13 cellular contexts compared by ENCODE assay signal in genomic region chr7:159027091-159027802, GRCh38.
DNase-seq lines count a peak whose midpoint lies in the region; ATAC-seq and TF ChIP-seq lines count a peak whose summit lies in the region.
"Had no signal": no experiment of that assay in that cellular context is flagged by ENCODE, and none has a peak within 500 bp of the region (broad histone marks: within the 10 kb centered on the region; RNA-seq: fewer than 3 reads in every experiment).

No MANE protein-coding gene starts in this region.

- DNase-seq in cardiac septum (ENCODE audit: low spot score) = peak; percentile 53
- DNase-seq in Right ventricle myocardium inferior (ENCODE audit: missing footprints) = no peak
- DNase-seq in RWPE1 (ENCODE audit: low spot score) = peak; percentile 6
- DNase-seq in islet precursor cell = peak; percentile 55
- peak in 1 of 2 donors; percentile 54 for DNase-seq in tibial artery
- no peak for DNase-seq in NCI-H510A treated with DMSO at 0.1 percent for 48 hours (lab: John Stamatoyannopoulos, UW)
- DNase-seq: cortex of kidney, NCI-H2081 treated with DMSO at 0.1 percent for 48 hours had no signal

- no peaks in the 10 kb centered on the region for H3K36me3 ChIP-seq in tibial artery
- H3K36me3 ChIP-seq: SJSA1 had no signal

- H3K4me3 ChIP-seq in tibial artery = no peak overlapping the region
- H3K4me3 ChIP-seq: GM23338, SJSA1 had no signal

- POLR2A ChIA-PET in RWPE1 (lab: Yijun Ruan, JAX; ENCODE audit: low non-redundant PET) = no interaction called here

- no peaks in the 10 kb centered on the region for H3K9me3 ChIP-seq in tibial artery
- H3K9me3 ChIP-seq: SJSA1 had no signal

- ATAC-seq in Right ventricle myocardium inferior = no peak
- no peak for ATAC-seq in HG03354 (IDR thresholded peaks at IDR 0.05; ENCODE audit: poor library complexity, severe bottlenecking, unreplicated experiment)
- no peak for ATAC-seq in HG03025 (IDR thresholded peaks at IDR 0.05; ENCODE audit: low FRiP score, unreplicated experiment)
- ATAC-seq: activated CD4-positive, CD25-positive, alpha-beta regulatory T cell treated with anti-CD3 and anti-CD28 coated beads, Interleukin-2, amount 50 U/mL, for 24 hours; GM23338 had no signal

- CTCF ChIA-PET in RWPE1 (lab: Yijun Ruan, JAX) = interaction anchor here (0.7 kb wide), 1 partner anchor 86 kb away, joined by 3 read pairs; no protein-coding TSS in a partner anchor

- intact Hi-C loops in cardiac septum (cut with DNase I) = no loop called here
- intact Hi-C loops in Right ventricle myocardium inferior (cut with DNase I) = no loop called here
- intact Hi-C loops in tibial artery (cut with DNase I; ENCODE audit: low total_unique reads) = no loop called here

- TF ChIP-seq CTCF in RWPE1 (conservative IDR thresholded peaks at IDR 0.05; ENCODE audit: low read depth) (no peak), tibial artery (IDR thresholded peaks at IDR 0.05) (no peak)

- H3K27ac ChIP-seq in RWPE1 = peak overlapping the region; percentile 55
- H3K27ac ChIP-seq in tibial artery = peak overlapping the region; percentile 16 to 95
- H3K27ac ChIP-seq: SJSA1 had no signal

- H3K27me3 ChIP-seq in tibial artery = no peaks in the 10 kb centered on the region

- peaks cover 0 to 47% (median 26%) of the 10 kb centered on the region in 4 donors for H3K4me1 ChIP-seq in tibial artery

Comparison
In these comparisons a context has a peak if more than half of its experiments do, and no peak if none do; other contexts are left out.
1. DNase-seq: peak in cardiac septum (single experiment), RWPE1 (single experiment) and islet precursor cell (single experiment); none in Right ventricle myocardium inferior (single experiment) and NCI-H510A treated with DMSO at 0.1 percent for 48 hours (single experiment).